In the genomic region with DNA sequence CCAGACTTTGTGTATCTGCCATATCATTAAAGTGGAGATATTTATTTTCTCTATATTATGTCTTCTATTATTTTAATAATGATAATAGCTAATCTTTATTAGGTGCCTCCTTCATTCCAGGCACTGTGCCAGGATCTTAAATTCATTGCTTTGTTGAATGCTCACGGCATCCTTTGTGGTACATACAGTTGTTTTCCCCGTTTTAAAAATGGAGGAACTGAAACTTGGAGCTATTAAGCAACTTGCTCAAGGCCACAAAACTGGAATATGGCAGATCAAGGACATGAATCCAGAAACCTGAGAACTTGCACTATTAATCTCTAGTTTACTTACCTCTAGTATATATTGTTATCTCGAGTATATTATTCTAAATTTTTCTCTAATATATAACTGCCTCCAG, we compare ENCODE assay signal across 21 cellular contexts. TPM values are rescaled to one million over a fixed set of nuclear protein-coding genes. Genes with fewer than 3 reads are reported as not detected.
"Had no signal": no experiment of that assay in that cellular context is flagged by ENCODE, and none has a peak within 500 bp of the region (broad histone marks: within the 10 kb centered on the region; RNA-seq: fewer than 3 reads in every experiment).

No MANE protein-coding gene starts in this region.

- FAIRE-seq: islet of Langerhans had no signal

- H3K27ac ChIP-seq: coronary artery, dorsolateral prefrontal cortex, heart left ventricle, neutrophil, spleen, testis, tibial nerve had no signal

- H3K36me3 ChIP-seq: heart left ventricle, neutrophil, spleen, tibial nerve had no signal

- DNase-seq: dorsolateral prefrontal cortex; effector CD8-positive, alpha-beta T cell; foreskin melanocyte; heart left ventricle; hippocampal formation; kidney glomerular epithelial cell; mammary epithelial cell; mucosa of descending colon; naive thymus-derived CD8-positive, alpha-beta T cell; posterior cingulate gyrus; spleen; stimulated activated CD4-positive, alpha-beta T cell treated with anti-CD3 and anti-CD28 coated beads, Interleukin-15, amount 100 ng/mL, for 24 hours; stimulated activated CD4-positive, alpha-beta T cell treated with anti-CD3 and anti-CD28 coated beads, Interleukin-1b, Interleukin-23, amount 100 ng/mL, for 48 hours; stimulated activated CD4-positive, alpha-beta T cell treated with anti-CD3 and anti-CD28 coated beads, Interleukin-4, amount 100 ng/mL, for 24 hours; testis had no signal

- H3K4me1 ChIP-seq: heart left ventricle, spleen, testis, tibial nerve had no signal

- H3K4me3 ChIP-seq: coronary artery, dorsolateral prefrontal cortex, heart left ventricle, mucosa of descending colon, spleen, tibial nerve had no signal

- H3K27me3 ChIP-seq: dorsolateral prefrontal cortex, heart left ventricle, neutrophil, spleen, testis, tibial nerve had no signal

- H3K9me3 ChIP-seq: heart left ventricle, mucosa of descending colon, neutrophil, spleen, testis, tibial nerve had no signal

RNA-seq across cellular contexts. Expression of a gene that starts 41.5 kb away (rescaled TPM):
- polyA plus RNA-seq: esophagus; heart left ventricle; mammary epithelial cell; naive thymus-derived CD8-positive, alpha-beta T cell; neural cell; spleen had no signal
